Comparison of ENCODE assay signal across 11 cellular contexts in the genomic region with DNA sequence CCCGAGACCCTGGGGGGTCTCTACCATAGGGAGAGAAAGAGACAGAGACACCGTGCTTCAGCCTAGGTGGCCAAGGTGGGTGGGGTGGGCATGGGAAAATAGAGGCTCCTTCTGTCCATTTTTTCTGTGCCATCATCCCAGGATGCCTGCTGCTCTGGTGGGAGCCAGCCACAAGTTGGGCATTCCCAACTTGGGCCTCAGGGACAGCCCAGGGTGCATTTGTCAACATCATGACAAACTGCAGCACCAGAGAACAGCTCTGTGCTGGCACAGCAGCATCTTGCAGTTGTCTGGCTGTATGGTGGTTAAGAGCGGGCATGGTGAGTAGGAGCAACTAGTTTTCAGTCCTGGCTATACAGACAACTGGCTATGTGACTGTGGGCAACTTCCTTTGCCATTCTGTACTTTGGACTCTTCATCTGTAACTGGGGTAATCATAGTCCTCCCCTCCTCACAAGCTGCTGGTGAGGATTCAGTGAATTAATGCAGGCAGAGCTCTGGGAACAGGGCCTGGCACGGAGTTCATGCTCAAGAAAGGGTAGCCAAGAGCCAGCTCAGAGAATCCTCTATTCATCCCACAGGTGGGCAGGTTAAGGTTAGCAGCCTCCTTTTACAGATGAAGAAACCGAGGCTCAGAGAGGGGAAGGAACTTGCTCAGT.
DNase-seq lines count a peak whose midpoint lies in the region; ATAC-seq and TF ChIP-seq lines count a peak whose summit lies in the region.
"Had no signal": no experiment of that assay in that cellular context is flagged by ENCODE, and none has a peak within 500 bp of the region (broad histone marks: within the 10 kb centered on the region; RNA-seq: fewer than 3 reads in every experiment).

No MANE protein-coding gene starts in this region.

- no peak for TF ChIP-seq CTCF in heart right ventricle (IDR thresholded peaks at IDR 0.05)
- no peak for TF ChIP-seq CTCF in esophagus squamous epithelium (IDR thresholded peaks at IDR 0.05)
- no peak for TF ChIP-seq CTCF in neutrophil (IDR thresholded peaks at IDR 0.05)
- TF ChIP-seq CTCF in vagina (IDR thresholded peaks at IDR 0.05): no peak

- no peaks in the 10 kb centered on the region for H3K9me3 ChIP-seq in heart right ventricle
- no peaks in the 10 kb centered on the region for H3K9me3 ChIP-seq in esophagus squamous epithelium
- no peaks in the 10 kb centered on the region for H3K9me3 ChIP-seq in neutrophil
- H3K9me3 ChIP-seq in vagina: no peaks in the 10 kb centered on the region
- H3K9me3 ChIP-seq: tibial nerve had no signal

- H3K36me3 ChIP-seq in heart right ventricle (peaks cover 0 to 6% (median 0%) of the 10 kb centered on the region in 9 donors), esophagus squamous epithelium (no peaks in the 10 kb centered on the region), neutrophil (peaks cover 7% of the 10 kb centered on the region), vagina (no peaks in the 10 kb centered on the region)
- H3K36me3 ChIP-seq: tibial nerve had no signal

- no peak for TF ChIP-seq POLR2A in esophagus squamous epithelium (IDR thresholded peaks at IDR 0.05)
- TF ChIP-seq POLR2A in vagina (IDR thresholded peaks at IDR 0.05): no peak
- TF ChIP-seq POLR2A in GM18505 (IDR thresholded peaks at IDR 0.05; ENCODE audit: borderline replicate concordance, extremely low read depth, insufficient read depth, insufficient read length): no peak

- 69 to 77% methylated on average over 5 of the region's 5 CpGs for WGBS in heart right ventricle, 2 donors
- 82 to 94% methylated on average over 3 to 4 of the region's 5 CpGs for WGBS in esophagus squamous epithelium, 2 donors

- intact Hi-C loops in heart right ventricle (cut with DNase I): loop anchor here in 3 of 10 donors (2.0 to 10.0 kb wide), 3 partner anchors 37 to 61 kb away; no protein-coding TSS in a partner anchor
- intact Hi-C loops in Right ventricle myocardium superior (cut with DNase I): no loop called here
- intact Hi-C loops in esophagus squamous epithelium (cut with DNase I): no loop called here
- intact Hi-C loops in vagina (cut with DNase I): no loop called here

- DNase-seq in heart right ventricle: no peak
- DNase-seq in Right ventricle myocardium superior: no peak
- no peak for DNase-seq in esophagus squamous epithelium (lab: John Stamatoyannopoulos, UW)
- no peak for DNase-seq in vagina (ENCODE audit: extremely low spot score in 2 of 2)
- no peak for DNase-seq in NCI-H2029 (lab: John Stamatoyannopoulos, UW)
- DNase-seq: NCI-H82; stimulated activated CD4-positive, alpha-beta T cell treated with anti-CD3 and anti-CD28 coated beads, Interleukin-2, amount 100 ng/mL, for 48 hours had no signal

- peak overlapping the region in 9 of 10 donors; percentile 69 to 99 (median 87) for H3K27ac ChIP-seq in heart right ventricle
- peak overlapping the region; percentile 73 to 87 (median 84) for H3K27ac ChIP-seq in esophagus squamous epithelium
- peak overlapping the region; percentile 90 for H3K27ac ChIP-seq in neutrophil
- H3K27ac ChIP-seq in vagina: peak overlapping the region; percentile 83

- H3K27me3 ChIP-seq in heart right ventricle (no peaks in the 10 kb centered on the region), esophagus squamous epithelium (no peaks in the 10 kb centered on the region), neutrophil (no peaks in the 10 kb centered on the region), vagina (no peaks in the 10 kb centered on the region)
- H3K27me3 ChIP-seq: tibial nerve had no signal

- H3K4me3 ChIP-seq in heart right ventricle (peak overlapping the region in 5 of 10 donors; percentile 27 to 61 (median 52)), esophagus squamous epithelium (no peak overlapping the region), neutrophil (ENCODE audit: low read depth in 1 of 2, low read length in 1 of 2) (no peak overlapping the region), vagina (no peak overlapping the region)

- ATAC-seq in heart right ventricle (no peak), Right ventricle myocardium superior (ENCODE audit: poor library complexity) (no peak), GM18505 (IDR thresholded peaks at IDR 0.05; ENCODE audit: unreplicated experiment) (no peak), HG03460 (IDR thresholded peaks at IDR 0.05; ENCODE audit: unreplicated experiment) (no peak)

- H3K4me1 ChIP-seq in heart right ventricle (peaks cover 27 to 90% (median 74%) of the 10 kb centered on the region in 9 donors), esophagus squamous epithelium (peaks cover 32 to 83% (median 54%) of the 10 kb centered on the region in 3 donors), neutrophil (ENCODE audit: control insufficient read depth in 1 of 2, insufficient read depth in 1 of 2, low read depth in 1 of 2, low read length in 1 of 2) (peaks cover 49% of the 10 kb centered on the region in 2 experiments), vagina (peaks cover 58% of the 10 kb centered on the region)
